In genomic region chr7:27124096-27124978, GRCh38 we compare ENCODE assay signal across 1 cellular context.
A peak's percentile ranks its signal among the peaks of the same experiment; 100 is the strongest.
TF ChIP-seq lines count a peak whose summit lies in the region.

No MANE protein-coding gene starts in this region.

TF ChIP-seq in IMR-90, 13 proteins besides CTCF, POLR2A, EP300 and RAD21:
- TF ChIP-seq RFX5 (IDR thresholded peaks at IDR 0.05; ENCODE audit: low read depth, low read length) (no peak), CHD1 (IDR thresholded peaks at IDR 0.05; ENCODE audit: low read depth, low read length) (peak; percentile 35; the same call in 1 of the 2 replicates), BHLHE40 (IDR thresholded peaks at IDR 0.05; ENCODE audit: low read depth, low read length) (peak; percentile 97), MAZ (IDR thresholded peaks at IDR 0.05; ENCODE audit: borderline replicate concordance, low read depth, low read length) (0 out of 2 replicates have a peak, but pooled peaks have one; percentile 10), USF2 (IDR thresholded peaks at IDR 0.05; ENCODE audit: low read depth, low read length) (peak; percentile 83), SMC3 (IDR thresholded peaks at IDR 0.05; ENCODE audit: low read depth, low read length) (no peak), MAFK (IDR thresholded peaks at IDR 0.05; ENCODE audit: low read depth, low read length) (no peak), FOS (IDR thresholded peaks at IDR 0.05; ENCODE audit: low read depth, low read length) (peak; percentile 87), RCOR1 (IDR thresholded peaks at IDR 0.05; ENCODE audit: insufficient replicate concordance, low read length) (peak; percentile 47), NFE2L2 (IDR thresholded peaks at IDR 0.05; ENCODE audit: low read depth, low read length) (no peak), CEBPB (IDR thresholded peaks at IDR 0.05; ENCODE audit: low read depth, low read length) (0 out of 2 replicates have a peak, but pooled peaks have one; percentile 6), MXI1 (IDR thresholded peaks at IDR 0.05; ENCODE audit: borderline replicate concordance, low read depth, low read length) (peak; percentile 59)
- TF ChIP-seq, protein P1, sequence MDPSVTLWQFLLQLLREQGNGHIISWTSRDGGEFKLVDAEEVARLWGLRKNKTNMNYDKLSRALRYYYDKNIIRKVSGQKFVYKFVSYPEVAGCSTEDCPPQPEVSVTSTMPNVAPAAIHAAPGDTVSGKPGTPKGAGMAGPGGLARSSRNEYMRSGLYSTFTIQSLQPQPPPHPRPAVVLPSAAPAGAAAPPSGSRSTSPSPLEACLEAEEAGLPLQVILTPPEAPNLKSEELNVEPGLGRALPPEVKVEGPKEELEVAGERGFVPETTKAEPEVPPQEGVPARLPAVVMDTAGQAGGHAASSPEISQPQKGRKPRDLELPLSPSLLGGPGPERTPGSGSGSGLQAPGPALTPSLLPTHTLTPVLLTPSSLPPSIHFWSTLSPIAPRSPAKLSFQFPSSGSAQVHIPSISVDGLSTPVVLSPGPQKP (IDR thresholded peaks at IDR 0.05; ENCODE audit: borderline replicate concordance, low read depth, low read length), result no peak
